1 cellular context compared by ENCODE assay signal in the genomic region with DNA sequence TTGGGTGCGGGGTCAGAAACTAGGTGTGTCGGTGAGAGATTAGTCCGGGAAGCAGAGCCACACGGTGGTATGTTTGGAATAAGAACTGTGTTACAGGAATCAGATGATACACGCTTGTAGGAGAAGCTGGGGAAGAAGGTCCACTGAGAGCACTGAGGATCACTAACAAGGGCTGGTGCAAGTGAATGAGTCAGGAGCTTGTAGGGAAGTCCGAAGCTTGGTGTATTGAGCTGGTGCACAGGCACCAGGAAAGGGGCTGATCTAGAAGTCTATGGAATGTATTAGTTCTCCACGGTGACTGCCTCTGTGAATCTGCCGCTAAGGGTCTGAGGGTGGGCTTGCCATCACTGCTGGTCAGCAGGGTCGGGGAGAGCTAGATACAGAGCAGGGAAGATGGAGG.
TF ChIP-seq lines count a peak whose summit lies in the region.

No MANE protein-coding gene starts in this region.

TF ChIP-seq in K562, 482 proteins besides CTCF, POLR2A, EP300 and RAD21:
- TF ChIP-seq PCBP1 (IDR thresholded peaks at IDR 0.05; ENCODE audit: low read depth, low read length, poor library complexity, severe bottlenecking) (no peak), MEIS2 (IDR thresholded peaks at IDR 0.05; ENCODE audit: partially characterized antibody) (no peak), SOX6 (IDR thresholded peaks at IDR 0.05) (no peak), TAL1 (IDR thresholded peaks at IDR 0.05) (0 out of 2 replicates have a peak, but pooled peaks have one; percentile 16), PHF21A (IDR thresholded peaks at IDR 0.05; ENCODE audit: borderline replicate concordance, low read depth) (no peak), KLF16 (IDR thresholded peaks at IDR 0.05) (no peak)
- TF ChIP-seq, protein P1, sequence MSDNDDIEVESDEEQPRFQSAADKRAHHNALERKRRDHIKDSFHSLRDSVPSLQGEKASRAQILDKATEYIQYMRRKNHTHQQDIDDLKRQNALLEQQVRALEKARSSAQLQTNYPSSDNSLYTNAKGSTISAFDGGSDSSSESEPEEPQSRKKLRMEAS (CRISPR knock-in tag; IDR thresholded peaks at IDR 0.05) = no peak
- TF ChIP-seq, protein P2, sequence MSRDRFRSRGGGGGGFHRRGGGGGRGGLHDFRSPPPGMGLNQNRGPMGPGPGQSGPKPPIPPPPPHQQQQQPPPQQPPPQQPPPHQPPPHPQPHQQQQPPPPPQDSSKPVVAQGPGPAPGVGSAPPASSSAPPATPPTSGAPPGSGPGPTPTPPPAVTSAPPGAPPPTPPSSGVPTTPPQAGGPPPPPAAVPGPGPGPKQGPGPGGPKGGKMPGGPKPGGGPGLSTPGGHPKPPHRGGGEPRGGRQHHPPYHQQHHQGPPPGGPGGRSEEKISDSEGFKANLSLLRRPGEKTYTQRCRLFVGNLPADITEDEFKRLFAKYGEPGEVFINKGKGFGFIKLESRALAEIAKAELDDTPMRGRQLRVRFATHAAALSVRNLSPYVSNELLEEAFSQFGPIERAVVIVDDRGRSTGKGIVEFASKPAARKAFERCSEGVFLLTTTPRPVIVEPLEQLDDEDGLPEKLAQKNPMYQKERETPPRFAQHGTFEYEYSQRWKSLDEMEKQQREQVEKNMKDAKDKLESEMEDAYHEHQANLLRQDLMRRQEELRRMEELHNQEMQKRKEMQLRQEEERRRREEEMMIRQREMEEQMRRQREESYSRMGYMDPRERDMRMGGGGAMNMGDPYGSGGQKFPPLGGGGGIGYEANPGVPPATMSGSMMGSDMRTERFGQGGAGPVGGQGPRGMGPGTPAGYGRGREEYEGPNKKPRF (IDR thresholded peaks at IDR 0.05; ENCODE audit: low read depth, low read length) = no peak
